1 cellular context compared by ENCODE assay signal in genomic region chr7:107318523-107319160, GRCh38.
TF ChIP-seq lines count a peak whose summit lies in the region.

No MANE protein-coding gene starts in this region.

TF ChIP-seq in SK-N-SH treated with all-trans-retinoic acid at 6 μM for 48 hours, 23 proteins besides CTCF, POLR2A, EP300 and RAD21 (continued from another document):
- TF ChIP-seq, protein P1, sequence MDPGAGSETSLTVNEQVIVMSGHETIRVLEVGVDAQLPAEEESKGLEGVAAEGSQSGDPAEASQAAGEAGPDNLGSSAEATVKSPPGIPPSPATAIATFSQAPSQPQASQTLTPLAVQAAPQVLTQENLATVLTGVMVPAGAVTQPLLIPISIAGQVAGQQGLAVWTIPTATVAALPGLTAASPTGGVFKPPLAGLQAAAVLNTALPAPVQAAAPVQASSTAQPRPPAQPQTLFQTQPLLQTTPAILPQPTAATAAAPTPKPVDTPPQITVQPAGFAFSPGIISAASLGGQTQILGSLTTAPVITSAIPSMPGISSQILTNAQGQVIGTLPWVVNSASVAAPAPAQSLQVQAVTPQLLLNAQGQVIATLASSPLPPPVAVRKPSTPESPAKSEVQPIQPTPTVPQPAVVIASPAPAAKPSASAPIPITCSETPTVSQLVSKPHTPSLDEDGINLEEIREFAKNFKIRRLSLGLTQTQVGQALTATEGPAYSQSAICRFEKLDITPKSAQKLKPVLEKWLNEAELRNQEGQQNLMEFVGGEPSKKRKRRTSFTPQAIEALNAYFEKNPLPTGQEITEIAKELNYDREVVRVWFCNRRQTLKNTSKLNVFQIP (CRISPR knock-in tag; IDR thresholded peaks at IDR 0.05; ENCODE audit: borderline replicate concordance, low read depth) = no peak
- TF ChIP-seq SNAI2 (CRISPR knock-in tag; IDR thresholded peaks at IDR 0.05) = no peak
